ENCODE assay signal across 21 cellular contexts in the genomic region with DNA sequence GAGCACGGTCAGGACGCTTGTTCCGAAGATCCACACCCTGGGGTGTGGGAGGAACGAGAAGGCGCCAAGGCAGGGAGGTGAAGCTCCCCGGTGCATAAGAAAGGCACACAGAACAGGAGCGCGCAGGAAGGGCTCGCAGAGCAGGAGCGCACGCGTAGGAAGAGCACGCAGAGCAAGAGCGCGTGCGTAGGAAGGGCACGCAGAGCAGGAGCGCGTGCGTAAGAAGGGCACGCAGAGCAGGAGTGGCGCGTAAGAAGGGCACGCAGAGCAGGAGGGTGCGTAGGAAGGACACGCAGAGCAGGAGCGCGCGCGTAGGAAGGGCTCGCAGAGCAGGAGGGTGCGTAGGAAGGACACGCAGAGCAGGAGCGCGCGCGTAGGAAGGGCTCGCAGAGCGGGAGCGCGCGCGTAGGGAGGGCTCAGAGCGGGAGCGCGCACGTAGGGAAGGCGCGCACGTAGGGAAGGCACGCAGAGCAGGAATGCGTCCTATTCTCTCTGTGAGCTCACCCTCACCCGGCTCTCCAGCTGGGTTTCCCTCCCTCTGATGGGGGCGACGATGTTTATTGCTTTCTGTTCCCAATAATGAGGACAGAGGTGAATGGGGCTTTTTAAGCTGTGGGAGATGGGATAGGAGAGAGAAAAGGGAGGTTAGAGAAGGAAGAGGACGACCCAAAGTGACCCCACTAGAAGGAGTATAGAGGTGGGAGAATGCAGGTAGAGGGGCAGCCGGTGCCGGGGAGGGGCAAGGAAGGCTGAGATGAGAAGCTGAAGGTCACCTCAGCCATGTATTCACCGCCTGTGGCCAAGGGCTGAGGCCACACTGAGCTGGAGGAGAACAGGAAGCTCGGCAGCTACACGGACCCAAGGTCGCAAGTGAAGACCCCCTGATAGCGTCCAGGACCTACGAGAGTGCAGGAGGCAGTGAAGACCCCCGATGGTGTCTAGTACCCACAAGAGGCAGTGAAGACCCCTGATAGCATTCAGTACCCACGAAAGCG.
DNase-seq lines count a peak whose midpoint lies in the region; ATAC-seq, FAIRE-seq and TF ChIP-seq lines count a peak whose summit lies in the region.
"Had no signal": no experiment of that assay in that cellular context is flagged by ENCODE, and none has a peak within 500 bp of the region (broad histone marks: within the 10 kb centered on the region; RNA-seq: fewer than 3 reads in every experiment).

No MANE protein-coding gene starts in this region.

- in situ Hi-C loops in G401 (cut with HindIII; ENCODE audit: low sequenced_read_pairs), result no loop called here

- H3K4me1 ChIP-seq in H1 (replicated peaks in 1 of 4; ENCODE audit: control insufficient read depth in 3 of 4, insufficient read depth in 4 of 4, low read length in 3 of 4) (no peaks in the 10 kb centered on the region; a peak in 1 of 7 replicates), mesendoderm (ENCODE audit: control insufficient read depth, low read depth, low read length) (no peaks in the 10 kb centered on the region), upper lobe of right lung (no peaks in the 10 kb centered on the region)

- TF ChIP-seq EP300 in H1 (IDR thresholded peaks at IDR 0.05; ENCODE audit: borderline replicate concordance in 1 of 2, low read depth in 2 of 2, low read length in 2 of 2), result no peak

- POLR2A ChIA-PET in H1 (lab: Charles Lee; ENCODE audit: partially characterized antibody), result no interaction called here

- H3K36me3 ChIP-seq in H1 (ENCODE audit: control insufficient read depth in 2 of 4, insufficient read depth in 4 of 4, low read length in 3 of 4), result 0 out of 8 replicates have a peak, but pooled peaks cover 0 to 3% (median 0%) of the 10 kb centered on the region in 4 experiments
- no peaks in the 10 kb centered on the region for H3K36me3 ChIP-seq in mesendoderm (ENCODE audit: control insufficient read depth, insufficient read depth, low read length)
- H3K36me3 ChIP-seq in upper lobe of right lung, result no peaks in the 10 kb centered on the region
- H3K36me3 ChIP-seq: MG63 had no signal

- DNase-seq in G401 (ENCODE audit: low spot score) (peak; percentile 8), H1 (ENCODE audit: low read depth in 1 of 2, low spot score in 2 of 2) (no peak), mesendoderm (peak; percentile 7), upper lobe of right lung (no peak), KG1 (lab: John Stamatoyannopoulos, UW) (no peak), amniotic stem cell (lab: John Stamatoyannopoulos, UW) (no peak), frontal cortex (ENCODE audit: low spot score in 2 of 2) (no peak)
- DNase-seq: ACHN; CD8-positive, alpha-beta T cell; DMS 273 treated with DMSO at 0.1 percent for 48 hours; EL; GM23248; HFFc6; MG63; NCI-H1092 treated with DMSO at 0.1 percent for 48 hours; NCI-H1694 treated with DMSO at 0.1 percent for 48 hours; NCI-H446 treated with DMSO at 0.1 percent for 48 hours; NCI-H748 treated with DMSO at 0.1 percent for 48 hours had no signal

- H4K91ac ChIP-seq in H1 (replicated peaks; ENCODE audit: insufficient read length, low read length), result no peak overlapping the region

- ATAC-seq in upper lobe of right lung (peak; percentile 48), HG03354 (IDR thresholded peaks at IDR 0.05; ENCODE audit: poor library complexity, severe bottlenecking, unreplicated experiment) (no peak)
- ATAC-seq: CD8-positive, alpha-beta T cell; HepG2 had no signal

- H4K8ac ChIP-seq in H1 (ENCODE audit: extremely low read depth, insufficient read depth, low read length), result peak overlapping the region; percentile 60; the same call in 1 of the 2 replicates
- H4K8ac ChIP-seq in mesendoderm (ENCODE audit: low read depth, low read length), result no peak overlapping the region

- H2BK15ac ChIP-seq in H1 (ENCODE audit: low read length) (no peak overlapping the region), mesendoderm (replicated peaks; ENCODE audit: low read depth) (no peak overlapping the region)

- H3K14ac ChIP-seq in H1 (ENCODE audit: insufficient read length), result no peak overlapping the region

- H3K79me1 ChIP-seq in H1 (ENCODE audit: low read depth, low read length) (no peaks in the 10 kb centered on the region), mesendoderm (ENCODE audit: low read length) (no peaks in the 10 kb centered on the region)

- H3K18ac ChIP-seq in H1 (ENCODE audit: extremely low read depth, low read length) (no peak overlapping the region; the same call in 1 of the 2 replicates), mesendoderm (ENCODE audit: low read length) (no peak overlapping the region)

- FAIRE-seq in H1 (lab: Jason Lieb, UNC), result no peak
- FAIRE-seq in frontal cortex (lab: Jason Lieb, UNC), result no peak
- FAIRE-seq: GM12891, HepG2 had no signal

- TF ChIP-seq POLR2A in H1 (IDR thresholded peaks at IDR 0.05; ENCODE audit: control extremely low read depth in 1 of 2, low read depth in 2 of 2, low read length in 2 of 2), result no peak

- H3K27me3 ChIP-seq in H1 (replicated peaks in 1 of 4; ENCODE audit: control insufficient read depth in 3 of 4, extremely low read depth in 1 of 4, insufficient read depth in 3 of 4, low read length in 3 of 4), result no peaks in the 10 kb centered on the region
- no peaks in the 10 kb centered on the region for H3K27me3 ChIP-seq in mesendoderm (ENCODE audit: insufficient read depth, low read length, poor library complexity)
- H3K27me3 ChIP-seq in upper lobe of right lung, result no peaks in the 10 kb centered on the region
- H3K27me3 ChIP-seq: MG63 had no signal

- H4K20me1 ChIP-seq in H1 (replicated peaks in 1 of 2; ENCODE audit: control insufficient read depth in 1 of 2, insufficient read depth in 2 of 2, low read length in 2 of 2), result no peaks in the 10 kb centered on the region

- H2BK120ac ChIP-seq in H1 (replicated peaks; ENCODE audit: low read depth, low read length) (no peak overlapping the region), mesendoderm (ENCODE audit: low read depth, low read length) (no peak overlapping the region)

- peak overlapping the region; percentile 57; the same call in 1 of the 2 replicates for H2AFZ ChIP-seq in H1 (ENCODE audit: low read length)
- H2AFZ ChIP-seq: GM23248 had no signal

- no peak overlapping the region; a peak in 2 of 7 replicates for H3K9ac ChIP-seq in H1 (replicated peaks in 1 of 4; ENCODE audit: extremely low read depth in 1 of 4, low read depth in 3 of 4, low read length in 3 of 4)
- no peak overlapping the region for H3K9ac ChIP-seq in mesendoderm (ENCODE audit: low read length)
- H3K9ac ChIP-seq: GM23248 had no signal

- CTCF ChIA-PET in H1 (lab: Charles Lee; ENCODE audit: partially characterized antibody), result interaction anchor here (0.7 kb wide), 1 partner anchor 13 kb away, joined by 3 read pairs; no protein-coding TSS in a partner anchor

- H4K5ac ChIP-seq in H1 (ENCODE audit: insufficient read length, low read depth, low read length), result no peak overlapping the region
- no peak overlapping the region for H4K5ac ChIP-seq in mesendoderm (ENCODE audit: low read length)

- H3K4me2 ChIP-seq in H1 (ENCODE audit: insufficient read depth in 1 of 2, low read depth in 2 of 2, low read length in 2 of 2), result peak overlapping the region; percentile 58 to 62
- H3K4me2 ChIP-seq in mesendoderm (ENCODE audit: low read length), result no peak overlapping the region

- H3K4ac ChIP-seq in H1 (replicated peaks; ENCODE audit: insufficient read length, low read depth, low read length) (no peak overlapping the region), mesendoderm (ENCODE audit: low read depth, low read length) (no peak overlapping the region)

- H2AK5ac ChIP-seq in H1 (ENCODE audit: low read depth, low read length) (0 out of 2 replicates have a peak overlapping the region, but pooled peaks have one; percentile 82), mesendoderm (ENCODE audit: low read length) (no peak overlapping the region)

- H3K9me3 ChIP-seq in H1 (ENCODE audit: insufficient read depth in 2 of 2, low read depth in 1 of 2, low read length in 1 of 2) (peaks cover 8 to 43% of the 10 kb centered on the region in 2 experiments; a peak in 3 of 4 replicates), upper lobe of right lung (no peaks in the 10 kb centered on the region)
- H3K9me3 ChIP-seq: MG63 had no signal

- no peak overlapping the region; the same call in 1 of the 2 replicates for H2BK5ac ChIP-seq in H1 (ENCODE audit: low read depth, low read length)
- no peak overlapping the region for H2BK5ac ChIP-seq in mesendoderm (ENCODE audit: low read length)

- intact Hi-C loops in upper lobe of right lung (cut with DNase I), result no loop called here

- H3K23ac ChIP-seq in H1 (ENCODE audit: insufficient read length) (no peak overlapping the region), mesendoderm (ENCODE audit: low read length) (no peak overlapping the region)

- H3K56ac ChIP-seq in H1 (replicated peaks; ENCODE audit: insufficient read length, low read depth, low read length) (no peak overlapping the region), mesendoderm (ENCODE audit: low read length) (no peak overlapping the region)

- H2BK12ac ChIP-seq in H1 (ENCODE audit: low read depth, low read length), result peak overlapping the region; percentile 68; the same call in 1 of the 2 replicates

- no peak for TF ChIP-seq CTCF in H1 (IDR thresholded peaks at IDR 0.05; ENCODE audit: control extremely low read depth in 1 of 3, insufficient read depth in 1 of 3, low read depth in 1 of 3, low read length in 3 of 3)
- TF ChIP-seq CTCF in upper lobe of right lung (IDR thresholded peaks at IDR 0.05), result no peak

- 66% methylated on average over 57 of the region's 67 CpGs; no CpG with 5 or more reads in 1 of the 2 experiments for WGBS in H1 (ENCODE audit: extremely low coverage in 1 of 2, insufficient coverage in 1 of 2, insufficient read length in 1 of 2, insufficient replicate concordance in 2 of 2, low coverage in 1 of 2, low lambda C conversion rate in 2 of 2, missing lambda C conversion rate in 1 of 2), 2 experiments
- no CpG with 5 or more reads among the region's 67 CpGs for WGBS in mesendoderm (ENCODE audit: extremely low coverage, insufficient coverage, low lambda C conversion rate)

- H2BK20ac ChIP-seq in H1 (ENCODE audit: low read length), result no peak overlapping the region

- H3K23me2 ChIP-seq in H1 (ENCODE audit: low read depth, low read length), result no peaks in the 10 kb centered on the region

- H3K27ac ChIP-seq in H1 (ENCODE audit: low read depth, low read length) (no peak overlapping the region), mesendoderm (ENCODE audit: low read depth, low read length) (no peak overlapping the region), upper lobe of right lung (no peak overlapping the region)
- H3K27ac ChIP-seq: GM23248 had no signal

- H3K4me3 ChIP-seq in H1 (ENCODE audit: extremely low read depth in 1 of 4, insufficient read depth in 2 of 4, low read depth in 3 of 4, low read length in 4 of 4), result peak overlapping the region in 2 of 4 experiments; percentile 15 to 47; a peak in 3 of 8 replicates
- H3K4me3 ChIP-seq in mesendoderm (ENCODE audit: low read length), result no peak overlapping the region
- H3K4me3 ChIP-seq in upper lobe of right lung, result no peak overlapping the region
- H3K4me3 ChIP-seq: GM23248, MG63 had no signal

- TF ChIP-seq RAD21 in H1 (IDR thresholded peaks at IDR 0.05 in 1 of 2, conservative IDR thresholded peaks at IDR 0.05 in 1 of 2; ENCODE audit: low read depth in 2 of 2, low read length in 2 of 2), result no peak

- H3K79me2 ChIP-seq in H1 (ENCODE audit: control insufficient read depth in 1 of 2, insufficient read depth in 2 of 2, low read length in 2 of 2) (no peaks in the 10 kb centered on the region), mesendoderm (ENCODE audit: control insufficient read depth, insufficient read depth, low read length) (no peaks in the 10 kb centered on the region)

Comparison
In these comparisons a context has a peak if more than half of its experiments do, and no peak if none do; other contexts are left out.
1. DNase-seq: peak in G401 (single experiment) and mesendoderm (single experiment); none in H1 (0 of 2), upper lobe of right lung (single experiment), KG1 (single experiment), amniotic stem cell (single experiment) and frontal cortex (0 of 2).